In the genomic region with DNA sequence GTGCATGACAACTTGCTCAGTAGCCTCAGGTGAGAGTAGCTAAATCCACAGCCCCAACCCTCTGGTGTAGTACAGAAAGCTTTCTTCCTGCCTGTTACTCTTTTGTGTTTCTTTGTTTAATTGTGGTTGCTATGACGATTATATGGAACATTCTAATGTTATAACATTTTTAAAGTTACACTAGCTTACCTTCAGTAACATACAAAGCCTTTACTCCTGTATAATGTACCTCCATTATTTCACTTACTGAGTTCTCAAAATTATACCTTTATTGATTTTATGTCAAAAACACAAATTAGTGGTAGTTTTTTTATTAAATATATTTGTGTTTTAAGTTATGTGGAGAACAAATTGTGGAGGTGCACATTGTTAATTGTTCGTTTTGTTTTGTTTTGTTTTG, we compare ENCODE assay signal across 3 cellular contexts. TPM values are rescaled to one million over a fixed set of nuclear protein-coding genes. Genes with fewer than 3 reads are reported as not detected.
"Had no signal": no experiment of that assay in that cellular context is flagged by ENCODE, and none has a peak within 500 bp of the region (broad histone marks: within the 10 kb centered on the region; RNA-seq: fewer than 3 reads in every experiment).

TSS of gene CDY1B (minus strand) at position 101 of the 400 bp plus-strand sequence. CDS start 331 bp downstream, outside the sequence.

RNA-seq across cellular contexts. Expression of gene CDY1B, which starts in this region (rescaled TPM):
- polyA plus RNA-seq: stomach, thymus, urinary bladder had no signal
